ENCODE assay signal across 8 cellular contexts in genomic region chr1:32753532-32754281, GRCh38.
A peak's percentile ranks its signal among the peaks of the same experiment; 100 is the strongest.
DNase-seq lines count a peak whose midpoint lies in the region; ATAC-seq and TF ChIP-seq lines count a peak whose summit lies in the region.

No MANE protein-coding gene starts in this region.

- ATAC-seq in HG03439 (IDR thresholded peaks at IDR 0.05; ENCODE audit: unreplicated experiment) = peak; percentile 50
- no peak for ATAC-seq in HG03469 (IDR thresholded peaks at IDR 0.05; ENCODE audit: unreplicated experiment)

- POLR2A ChIA-PET in GM10248 (lab: Yijun Ruan, JAX) = no interaction called here
- POLR2A ChIA-PET in RWPE1 (lab: Yijun Ruan, JAX; ENCODE audit: low non-redundant PET) = interaction anchor here (0.6 to 1.0 kb wide), 2 partner anchors 9 to 37 kb away, joined by 3 read pairs; no protein-coding TSS in a partner anchor

- H2AFZ ChIP-seq in neuron (ENCODE audit: low read depth, low read length) = peak overlapping the region; percentile 1

- CTCF ChIA-PET in GM10248 (lab: Yijun Ruan, JAX) = interaction anchor here (1.3 kb wide), 1 partner anchor 41 kb away, joined by 5 read pairs; no protein-coding TSS in a partner anchor
- CTCF ChIA-PET in RWPE1 (lab: Yijun Ruan, JAX) = interaction anchor here (0.6 to 2.9 kb wide), 2 partner anchors 16 to 41 kb away, joined by 3 to 18 read pairs; no protein-coding TSS in a partner anchor

- peaks cover 6% of the 10 kb centered on the region for H3K4me1 ChIP-seq in neuron (ENCODE audit: insufficient read depth, low read length)

- no peaks in the 10 kb centered on the region for H3K9me3 ChIP-seq in neuron (ENCODE audit: low read length)

- DNase-seq in GM10248 (ENCODE audit: extremely low spot score) (peak; percentile 91), RWPE1 (ENCODE audit: low spot score) (peak; percentile 94), activated gamma-delta T cell (lab: John Stamatoyannopoulos, UW) (peak; percentile 52), foreskin fibroblast (peak; percentile 32 to 79), superior temporal gyrus (ENCODE audit: extremely low spot score) (peak; percentile 60)

- H3K27ac ChIP-seq in RWPE1 = peak overlapping the region; percentile 100

- H3K36me3 ChIP-seq in neuron (ENCODE audit: insufficient read depth, low read length) = no peaks in the 10 kb centered on the region

- H3K4me3 ChIP-seq in foreskin fibroblast (ENCODE audit: low read depth in 1 of 2, low read length in 2 of 2) (peak overlapping the region; percentile 46 to 60), neuron (ENCODE audit: low read length) (peak overlapping the region; percentile 60)

- H3K27me3 ChIP-seq in neuron (ENCODE audit: insufficient read depth, low read length) = no peaks in the 10 kb centered on the region

- no peak for TF ChIP-seq CTCF in GM10248 (IDR thresholded peaks at IDR 0.05; ENCODE audit: control extremely low read depth, extremely low read depth, low read depth, missing control alignments)
- no peak for TF ChIP-seq CTCF in RWPE1 (conservative IDR thresholded peaks at IDR 0.05; ENCODE audit: low read depth)
- TF ChIP-seq CTCF in foreskin fibroblast (IDR thresholded peaks at IDR 0.05; ENCODE audit: low read depth, low read length) = no peak
